20 cellular contexts compared by ENCODE assay signal in genomic region chr5:20694121-20694520, GRCh38.
DNase-seq lines count a peak whose midpoint lies in the region; ATAC-seq and TF ChIP-seq lines count a peak whose summit lies in the region.
"Had no signal": no experiment of that assay in that cellular context is flagged by ENCODE, and none has a peak within 500 bp of the region (broad histone marks: within the 10 kb centered on the region; RNA-seq: fewer than 3 reads in every experiment).

No MANE protein-coding gene starts in this region.

- H3K4me2 ChIP-seq in SU-DHL-6 (ENCODE audit: low read depth, low read length, poor library complexity, severe bottlenecking) (peak overlapping the region; percentile 10), SK-N-SH (no peak overlapping the region)
- H3K4me2 ChIP-seq: KMS-11 had no signal

- POLR2A ChIA-PET in SK-N-SH (lab: Yijun Ruan, JAX) = no interaction called here

- no peaks in the 10 kb centered on the region for H3K79me2 ChIP-seq in SU-DHL-6 (ENCODE audit: insufficient read depth, low read length)
- H3K79me2 ChIP-seq in SK-N-SH (ENCODE audit: insufficient read depth) = no peaks in the 10 kb centered on the region

- no peak for TF ChIP-seq CTCF in NB4 (IDR thresholded peaks at IDR 0.05; ENCODE audit: low read depth, low read length)
- TF ChIP-seq CTCF in SU-DHL-6 (IDR thresholded peaks at IDR 0.05; ENCODE audit: insufficient read depth, low read length, poor library complexity, severe bottlenecking) = no peak
- TF ChIP-seq CTCF in foreskin keratinocyte (conservative IDR thresholded peaks at IDR 0.05) = no peak
- TF ChIP-seq CTCF in SK-N-SH (IDR thresholded peaks at IDR 0.05) = no peak

- 39% methylated on average over 2 of the region's 2 CpGs for WGBS in SK-N-SH (ENCODE audit: low lambda C conversion rate)

- CTCF ChIA-PET in SK-N-SH (lab: Yijun Ruan, JAX) = no interaction called here

- no peak for TF ChIP-seq POLR2A in NB4 (IDR thresholded peaks at IDR 0.05; ENCODE audit: extremely low read depth, insufficient read length)

- H3K27me3 ChIP-seq in SU-DHL-6 (ENCODE audit: low read length) = no peaks in the 10 kb centered on the region
- no peaks in the 10 kb centered on the region for H3K27me3 ChIP-seq in foreskin keratinocyte
- no peaks in the 10 kb centered on the region; the same call in 1 of the 2 replicates for H3K27me3 ChIP-seq in SK-N-SH (ENCODE audit: insufficient read depth)
- H3K27me3 ChIP-seq: Peyer's patch had no signal

- H3K36me3 ChIP-seq in SU-DHL-6 (ENCODE audit: low read length) = no peaks in the 10 kb centered on the region
- H3K36me3 ChIP-seq in SK-N-SH (replicated peaks in 1 of 2; ENCODE audit: control insufficient read depth in 1 of 2, insufficient read depth in 2 of 2, low read length in 1 of 2) = no peaks in the 10 kb centered on the region
- H3K36me3 ChIP-seq: Peyer's patch had no signal

- no peak for TF ChIP-seq EP300 in SK-N-SH (IDR thresholded peaks at IDR 0.05; ENCODE audit: borderline replicate concordance in 1 of 2, low read depth in 1 of 2, low read length in 1 of 2)

- ATAC-seq in foreskin keratinocyte = peak; percentile 56
- ATAC-seq: HepG2, T-cell had no signal

- H2AFZ ChIP-seq in SU-DHL-6 (ENCODE audit: low read depth, low read length, severe bottlenecking) = peak overlapping the region; percentile 30
- no peak overlapping the region for H2AFZ ChIP-seq in SK-N-SH (ENCODE audit: low read depth)

- H3F3A ChIP-seq in SU-DHL-6 (ENCODE audit: insufficient read depth) (no peaks in the 10 kb centered on the region), SK-N-SH (replicated peaks; ENCODE audit: insufficient read depth) (no peaks in the 10 kb centered on the region)

- H4K20me1 ChIP-seq in SU-DHL-6 (ENCODE audit: low read depth, low read length) (no peaks in the 10 kb centered on the region), SK-N-SH (ENCODE audit: insufficient read depth) (no peaks in the 10 kb centered on the region)

- H3K27ac ChIP-seq in SU-DHL-6 (ENCODE audit: low read depth, low read length) (no peak overlapping the region), foreskin keratinocyte (no peak overlapping the region), SK-N-SH (ENCODE audit: low read depth in 2 of 2, low read length in 1 of 2) (no peak overlapping the region)
- H3K27ac ChIP-seq: KMS-11, Peyer's patch had no signal

- H3K9me3 ChIP-seq in SU-DHL-6 (ENCODE audit: insufficient read depth, low read length) = no peaks in the 10 kb centered on the region
- H3K9me3 ChIP-seq in SK-N-SH = no peaks in the 10 kb centered on the region

- no peak for TF ChIP-seq RAD21 in SK-N-SH (IDR thresholded peaks at IDR 0.05; ENCODE audit: low read length)

- no peak overlapping the region for H3K4me3 ChIP-seq in NB4 (ENCODE audit: low read depth, low read length)
- no peak overlapping the region for H3K4me3 ChIP-seq in SU-DHL-6 (ENCODE audit: insufficient read depth, low read length, poor library complexity, severe bottlenecking)
- H3K4me3 ChIP-seq in SK-N-SH (ENCODE audit: low read depth in 2 of 2, low read length in 1 of 2) = no peak overlapping the region
- H3K4me3 ChIP-seq: Peyer's patch had no signal

- in situ Hi-C loops in KBM-7 (cut with MboI; ENCODE audit: low pct_unique_long_range_greater_than_20kb, low sequenced_read_pairs) = no loop called here

- no peaks in the 10 kb centered on the region for H3K4me1 ChIP-seq in foreskin keratinocyte
- no peaks in the 10 kb centered on the region for H3K4me1 ChIP-seq in SK-N-SH (ENCODE audit: control insufficient read depth in 1 of 2, insufficient read depth in 2 of 2, low read depth in 1 of 2, low read length in 1 of 2)
- H3K4me1 ChIP-seq: Peyer's patch had no signal

- peak; percentile 8 for DNase-seq in KBM-7
- peak; percentile 14 for DNase-seq in NB4 (ENCODE audit: low read depth)
- peak in 1 of 2 donors; percentile 26 for DNase-seq in foreskin keratinocyte
- DNase-seq in SK-N-SH = no peak
- no peak for DNase-seq in stimulated activated CD4-positive, alpha-beta T cell treated with anti-CD3 and anti-CD28 coated beads, Interleukin-15, amount 100 ng/mL, for 24 hours
- no peak for DNase-seq in GF-D8 (lab: John Stamatoyannopoulos, UW)
- DNase-seq: CD4-positive, CD25-positive, alpha-beta regulatory T cell; EL; MM.1S; NCI-H1417 treated with DMSO at 0.1 percent for 48 hours; NCI-H1930; NCI-H2171; NCI-H446 treated with DMSO at 0.1 percent for 48 hours; NK-92 treated with Interleukin-12 subunit alpha and Interleukin-12 subunit beta, amount 100 ng/mL, for 24 hours; Peyer's patch; SHP77 treated with DMSO at 0.1 percent for 48 hours; T-cell had no signal

- no peaks in the 10 kb centered on the region for H3K9me2 ChIP-seq in SU-DHL-6 (replicated peaks; ENCODE audit: insufficient read depth, low read length)
- no peaks in the 10 kb centered on the region for H3K9me2 ChIP-seq in SK-N-SH

- H3K9ac ChIP-seq in SU-DHL-6 (ENCODE audit: low read length) (no peak overlapping the region), SK-N-SH (no peak overlapping the region)
- H3K9ac ChIP-seq: KMS-11 had no signal

TF ChIP-seq in SK-N-SH, 30 proteins besides CTCF, POLR2A, EP300 and RAD21:
- TF ChIP-seq YY1 (IDR thresholded peaks at IDR 0.05; ENCODE audit: low read depth) (no peak), RFX5 (IDR thresholded peaks at IDR 0.05; ENCODE audit: low read length) (no peak), FOXJ3 (CRISPR knock-in tag; IDR thresholded peaks at IDR 0.05) (no peak)

Comparison
In these comparisons a context has a peak if more than half of its experiments do, and no peak if none do; other contexts are left out.
1. DNase-seq: peak in KBM-7 (single experiment) and NB4 (single experiment); none in SK-N-SH (single experiment), stimulated activated CD4-positive, alpha-beta T cell treated with anti-CD3 and anti-CD28 coated beads, Interleukin-15, amount 100 ng/mL, for 24 hours (single experiment) and GF-D8 (single experiment).